14 cellular contexts compared by ENCODE assay signal in the genomic region with DNA sequence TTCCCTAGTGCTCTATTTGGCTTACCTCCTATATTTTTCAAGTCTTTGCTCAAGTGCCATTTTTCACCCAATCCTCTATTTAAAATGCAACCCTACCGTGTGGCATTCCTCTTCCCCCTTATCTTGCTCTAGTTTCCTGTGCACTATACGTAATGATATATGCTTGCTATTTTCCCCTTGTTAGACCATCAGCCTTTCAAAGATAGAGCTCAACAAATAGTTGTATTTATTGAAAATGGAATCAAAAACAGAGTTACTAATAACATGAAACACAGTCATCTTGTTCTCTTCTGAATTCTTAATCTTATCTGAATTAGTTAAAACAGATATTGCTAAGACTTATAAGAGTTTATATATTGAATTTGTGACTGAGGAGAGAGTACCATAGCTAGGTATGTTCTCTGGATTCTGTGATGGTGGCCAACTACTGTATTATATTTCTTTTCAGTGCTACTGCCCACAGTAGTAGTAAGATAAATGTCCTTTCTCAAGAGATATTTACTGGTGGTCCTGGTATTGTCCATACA. TPM values are rescaled to one million over a fixed set of nuclear protein-coding genes. Genes with fewer than 3 reads are reported as not detected.
DNase-seq lines count a peak whose midpoint lies in the region; ATAC-seq, FAIRE-seq and TF ChIP-seq lines count a peak whose summit lies in the region.
"Had no signal": no experiment of that assay in that cellular context is flagged by ENCODE, and none has a peak within 500 bp of the region (broad histone marks: within the 10 kb centered on the region; RNA-seq: fewer than 3 reads in every experiment).

No MANE protein-coding gene starts in this region.

- H4K8ac ChIP-seq in H9 (replicated peaks; ENCODE audit: insufficient read length, low read depth, low read length): no peak overlapping the region

- H3K79me1 ChIP-seq in H9 (ENCODE audit: insufficient read depth, low read depth, low read length, poor library complexity, severe bottlenecking): no peaks in the 10 kb centered on the region

- H2BK12ac ChIP-seq in H9 (ENCODE audit: insufficient read length, low read depth, low read length): no peak overlapping the region

- H4K20me1 ChIP-seq in H9 (ENCODE audit: control insufficient read depth, insufficient read depth, insufficient read length) (no peaks in the 10 kb centered on the region), OCI-LY7 (ENCODE audit: insufficient read depth, low read length) (no peaks in the 10 kb centered on the region)

- no peak overlapping the region for H3K4ac ChIP-seq in H9 (ENCODE audit: low read depth, low read length)

- H2BK120ac ChIP-seq in H9 (ENCODE audit: low read depth, low read length, poor library complexity, severe bottlenecking): no peak overlapping the region

- no peak overlapping the region for H3K18ac ChIP-seq in H9 (ENCODE audit: insufficient read length, low read depth, low read length)

- H3T11ph ChIP-seq in H9 (ENCODE audit: low read length): no peak overlapping the region

- TF ChIP-seq CTCF in CD4-positive, alpha-beta T cell (IDR thresholded peaks at IDR 0.05): no peak
- TF ChIP-seq CTCF in H9 (conservative IDR thresholded peaks at IDR 0.05) (no peak), OCI-LY7 (conservative IDR thresholded peaks at IDR 0.05; ENCODE audit: low read length) (no peak)

- H3K4me1 ChIP-seq in H9 (ENCODE audit: insufficient read depth, low read length) (peaks cover 8% of the 10 kb centered on the region), OCI-LY7 (ENCODE audit: insufficient read depth, low read length, poor library complexity, severe bottlenecking) (no peaks in the 10 kb centered on the region)

- no peak overlapping the region for H3K4me3 Mint-ChIP-seq in activated T-cell treated with anti-CD3 and anti-CD28 coated beads, Interleukin-2, amount 50 U/mL, for 24 hours
- no peak overlapping the region for H3K4me3 Mint-ChIP-seq in CD4-positive, alpha-beta T cell
- H3K4me3 Mint-ChIP-seq in central memory CD8-positive, alpha-beta T cell: no peak overlapping the region
- H3K4me3 Mint-ChIP-seq in H9: no peak overlapping the region
- H3K4me3 Mint-ChIP-seq: B cell, GM23338 had no signal

- H3K23me2 ChIP-seq in H9 (ENCODE audit: insufficient read length, low read depth, low read length, poor library complexity, severe bottlenecking): no peaks in the 10 kb centered on the region

- H3K9ac ChIP-seq in H9 (ENCODE audit: extremely low read depth, insufficient read length, low read length): no peak overlapping the region

- peaks cover 69% of the 10 kb centered on the region for H3K36me3 ChIP-seq in OCI-LY7 (ENCODE audit: insufficient read depth, low read length)

- POLR2A ChIA-PET in CD4-positive, alpha-beta T cell (lab: Charles Lee): interaction anchor here (1.3 kb wide), 1 partner anchor 11 kb away, joined by 4 read pairs; no protein-coding TSS in a partner anchor
- POLR2A ChIA-PET in OCI-LY7 (lab: Charles Lee): interaction anchor here (0.6 to 1.0 kb wide), 3 partner anchors 28 to 588 kb away, joined by 3 to 4 read pairs (median 3); no protein-coding TSS in a partner anchor

- no peaks in the 10 kb centered on the region for H3K79me2 ChIP-seq in H9 (ENCODE audit: insufficient read depth, low read length)
- H3K79me2 ChIP-seq in OCI-LY7 (ENCODE audit: insufficient read depth, low read depth, low read length): no peaks in the 10 kb centered on the region

- peaks cover 76% of the 10 kb centered on the region for H3K4me1 Mint-ChIP-seq in activated T-cell treated with anti-CD3 and anti-CD28 coated beads, Interleukin-2, amount 50 U/mL, for 24 hours (ENCODE audit: low read depth)
- H3K4me1 Mint-ChIP-seq in CD4-positive, alpha-beta T cell (ENCODE audit: low read depth): peaks cover 80% of the 10 kb centered on the region
- peaks cover 51% of the 10 kb centered on the region for H3K4me1 Mint-ChIP-seq in central memory CD8-positive, alpha-beta T cell
- peaks cover 7% of the 10 kb centered on the region in 2 experiments for H3K4me1 Mint-ChIP-seq in H9

- H3K14ac ChIP-seq in H9 (ENCODE audit: insufficient read depth, low read length): no peak overlapping the region

- no peaks in the 10 kb centered on the region for H3K27me3 ChIP-seq in CD4-positive, alpha-beta T cell (ENCODE audit: control insufficient read depth, insufficient read depth, low read length)
- no peaks in the 10 kb centered on the region for H3K27me3 ChIP-seq in H9 (ENCODE audit: insufficient read depth, low read length)

- no peak overlapping the region for H3K23ac ChIP-seq in H9 (ENCODE audit: insufficient read length, low read depth, low read length)

- H3K4me3 ChIP-seq in OCI-LY7 (ENCODE audit: low read depth, low read length, poor library complexity, severe bottlenecking): no peak overlapping the region
- H3K4me3 ChIP-seq: GM23338 had no signal

- H3K9me3 Mint-ChIP-seq in activated T-cell treated with anti-CD3 and anti-CD28 coated beads, Interleukin-2, amount 50 U/mL, for 24 hours: no peaks in the 10 kb centered on the region
- no peaks in the 10 kb centered on the region for H3K9me3 Mint-ChIP-seq in CD4-positive, alpha-beta T cell
- H3K9me3 Mint-ChIP-seq in central memory CD8-positive, alpha-beta T cell: no peaks in the 10 kb centered on the region
- H3K9me3 Mint-ChIP-seq in H9: no peaks in the 10 kb centered on the region
- H3K9me3 Mint-ChIP-seq: GM23338 had no signal

- no peak overlapping the region for H2AK5ac ChIP-seq in H9 (ENCODE audit: insufficient read length, low read length)

- no peaks in the 10 kb centered on the region for H3K27me3 Mint-ChIP-seq in activated T-cell treated with anti-CD3 and anti-CD28 coated beads, Interleukin-2, amount 50 U/mL, for 24 hours
- no peaks in the 10 kb centered on the region for H3K27me3 Mint-ChIP-seq in CD4-positive, alpha-beta T cell
- no peaks in the 10 kb centered on the region for H3K27me3 Mint-ChIP-seq in central memory CD8-positive, alpha-beta T cell
- H3K27me3 Mint-ChIP-seq in H9 (ENCODE audit: low read depth): no peaks in the 10 kb centered on the region
- H3K27me3 Mint-ChIP-seq: B cell had no signal

- no TSS peak for BruUV-seq in OCI-LY7 (replicated peaks; lab: Mats Ljungman, UMichigan)

- no peak for DNase-seq in activated T-cell treated with anti-CD3 and anti-CD28 coated beads, Interleukin-2, amount 50 U/mL, for 24 hours
- DNase-seq in activated T-cell treated with anti-CD3 and anti-CD28 coated beads, Interleukin-2, amount 50 U/mL, for 48 hours: no peak
- DNase-seq in CD4-positive, alpha-beta T cell: no peak
- DNase-seq in GM19239 (ENCODE audit: insufficient read length, low spot score) (no peak), H9 (no peak), OCI-LY7 (ENCODE audit: low spot score) (no peak)
- DNase-seq in central memory CD8-positive, alpha-beta T cell (ENCODE audit: low spot score in 2 of 2): no peak
- DNase-seq in stimulated activated CD4-positive, alpha-beta T cell treated with anti-CD3 and anti-CD28 coated beads, Interleukin-4, amount 100 ng/mL, for 24 hours: no peak
- DNase-seq: MV-4-11, NCI-H1417 treated with DMSO at 0.1 percent for 48 hours, NCI-H2029 treated with DMSO at 0.1 percent for 48 hours, NCI-H510A treated with DMSO at 0.1 percent for 48 hours had no signal

- peak; percentile 79 for FAIRE-seq in GM19239 (lab: Jason Lieb, UNC)

- H3K56ac ChIP-seq in H9 (ENCODE audit: insufficient read length, low read depth, low read length): no peak overlapping the region

- H3K36me3 Mint-ChIP-seq in activated T-cell treated with anti-CD3 and anti-CD28 coated beads, Interleukin-2, amount 50 U/mL, for 24 hours (ENCODE audit: low read depth): peaks cover 93% of the 10 kb centered on the region
- H3K36me3 Mint-ChIP-seq in CD4-positive, alpha-beta T cell (ENCODE audit: low read depth): peaks cover 82% of the 10 kb centered on the region
- peaks cover 19% of the 10 kb centered on the region for H3K36me3 Mint-ChIP-seq in central memory CD8-positive, alpha-beta T cell (ENCODE audit: insufficient read depth)
- H3K36me3 Mint-ChIP-seq in H9 (ENCODE audit: insufficient read depth in 1 of 3, low read depth in 3 of 3): peaks cover 2 to 18% (median 13%) of the 10 kb centered on the region in 3 experiments; a peak in 4 of 7 replicates

- H2BK20ac ChIP-seq in H9 (ENCODE audit: low read depth, low read length, poor library complexity, severe bottlenecking): no peak overlapping the region

- H3K9me3 ChIP-seq in CD4-positive, alpha-beta T cell (ENCODE audit: control insufficient read depth, low read length): no peaks in the 10 kb centered on the region
- H3K9me3 ChIP-seq in H9 (ENCODE audit: control insufficient read depth, low read depth, low read length) (no peaks in the 10 kb centered on the region), OCI-LY7 (ENCODE audit: low read length) (no peaks in the 10 kb centered on the region)

- CTCF ChIA-PET in CD4-positive, alpha-beta T cell (lab: Charles Lee): interaction anchor here (1.2 to 1.5 kb wide), 3 partner anchors 31 to 58 kb away, joined by 3 to 8 read pairs (median 3); no protein-coding TSS in a partner anchor
- CTCF ChIA-PET in OCI-LY7 (lab: Charles Lee; ENCODE audit: unreplicated experiment): no interaction called here

- H3K4me2 ChIP-seq in H9 (ENCODE audit: insufficient read depth, insufficient read length, low read length) (no peak overlapping the region), OCI-LY7 (ENCODE audit: low read length) (no peak overlapping the region)
- H3K4me2 ChIP-seq: GM23338 had no signal

- WGBS in H9 (ENCODE audit: extremely low coverage, insufficient read length, low lambda C conversion rate): no CpG with 5 or more reads among the region's 2 CpGs

- H2BK15ac ChIP-seq in H9 (ENCODE audit: low read depth, low read length): no peak overlapping the region

- H3K9me2 ChIP-seq in OCI-LY7 (ENCODE audit: insufficient read depth, low read length): no peaks in the 10 kb centered on the region

- no peak overlapping the region for H3K27ac ChIP-seq in CD4-positive, alpha-beta T cell (ENCODE audit: low read depth, low read length)
- H3K27ac ChIP-seq in H9 (ENCODE audit: insufficient read length, low read depth, low read length) (no peak overlapping the region), OCI-LY7 (ENCODE audit: low read depth, low read length, poor library complexity, severe bottlenecking) (no peak overlapping the region)

- intact Hi-C loops in CD4-positive, alpha-beta T cell (cut with DNase I, micrococcal nuclease): no loop called here
- intact Hi-C loops in OCI-LY7 (cut with micrococcal nuclease; ENCODE audit: unreplicated experiment): no loop called here

- H4K91ac ChIP-seq in H9 (ENCODE audit: insufficient read length, low read depth, low read length): no peak overlapping the region

- ATAC-seq in CD4-positive, alpha-beta T cell (ENCODE audit: poor library complexity): no peak
- ATAC-seq in central memory CD8-positive, alpha-beta T cell (replicated peaks; ENCODE audit: extremely low read depth, poor library complexity, severe bottlenecking): no peak
- ATAC-seq: GM23338 had no signal

- no peak overlapping the region for H2AFZ ChIP-seq in H9 (ENCODE audit: low read length)
- H2AFZ ChIP-seq in OCI-LY7 (ENCODE audit: low read length): no peak overlapping the region
- H2AFZ ChIP-seq: GM23338 had no signal

- peak overlapping the region; percentile 42 for H3K27ac Mint-ChIP-seq in activated T-cell treated with anti-CD3 and anti-CD28 coated beads, Interleukin-2, amount 50 U/mL, for 24 hours
- peak overlapping the region; percentile 71 for H3K27ac Mint-ChIP-seq in CD4-positive, alpha-beta T cell
- peak overlapping the region; percentile 72 for H3K27ac Mint-ChIP-seq in central memory CD8-positive, alpha-beta T cell (ENCODE audit: low read depth)
- H3K27ac Mint-ChIP-seq in H9: 0 out of 7 replicates have a peak overlapping the region, but pooled peaks of 1 of the 3 experiments have one; percentile 0
- H3K27ac Mint-ChIP-seq: GM23338 had no signal

- no peak overlapping the region for H2BK5ac ChIP-seq in H9 (ENCODE audit: insufficient read length, low read length)

- H4K5ac ChIP-seq in H9 (ENCODE audit: insufficient read length, low read depth, low read length): no peak overlapping the region

RNA-seq across cellular contexts. Expression of gene CAB39, which starts 55.3 kb away (rescaled TPM):
- total RNA-seq in CD4-positive, alpha-beta T cell: 10 to 100 TPM; 44.8 to 45.3 TPM
- 41.8 and 42.7 TPM in 2 replicates for total RNA-seq in H9 (2021)
- 31.5 and 39.3 TPM in 2 replicates for total RNA-seq in OCI-LY7 (2014; rRNA removed; shearing (Covaris generic))
- total RNA-seq in OCI-LY7 (2022): 53.4 and 53.8 TPM in 2 replicates
